Comparison of ENCODE assay signal across 8 cellular contexts in genomic region chr12:106773945-106774807, GRCh38. TPM values are rescaled to one million over a fixed set of nuclear protein-coding genes. Genes with fewer than 3 reads are reported as not detected.
A peak's percentile ranks its signal among the peaks of the same experiment; 100 is the strongest.
DNase-seq lines count a peak whose midpoint lies in the region; ATAC-seq and TF ChIP-seq lines count a peak whose summit lies in the region.

A gene with protein sequence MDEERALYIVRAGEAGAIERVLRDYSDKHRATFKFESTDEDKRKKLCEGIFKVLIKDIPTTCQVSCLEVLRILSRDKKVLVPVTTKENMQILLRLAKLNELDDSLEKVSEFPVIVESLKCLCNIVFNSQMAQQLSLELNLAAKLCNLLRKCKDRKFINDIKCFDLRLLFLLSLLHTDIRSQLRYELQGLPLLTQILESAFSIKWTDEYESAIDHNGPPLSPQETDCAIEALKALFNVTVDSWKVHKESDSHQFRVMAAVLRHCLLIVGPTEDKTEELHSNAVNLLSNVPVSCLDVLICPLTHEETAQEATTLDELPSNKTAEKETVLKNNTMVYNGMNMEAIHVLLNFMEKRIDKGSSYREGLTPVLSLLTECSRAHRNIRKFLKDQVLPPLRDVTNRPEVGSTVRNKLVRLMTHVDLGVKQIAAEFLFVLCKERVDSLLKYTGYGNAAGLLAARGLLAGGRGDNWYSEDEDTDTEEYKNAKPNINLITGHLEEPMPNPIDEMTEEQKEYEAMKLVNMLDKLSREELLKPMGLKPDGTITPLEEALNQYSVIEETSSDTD (plus strand): TSS chr12:106774682. CDS start chr12:106774746, 64 bp downstream.

- no TSS peak for BruUV-seq in Panc1 (replicated peaks; lab: Mats Ljungman, UMichigan)

- H3K9me3 ChIP-seq in Panc1 (ENCODE audit: control insufficient read depth, insufficient read depth, low read depth, low read length) = no peaks in the 10 kb centered on the region
- no peaks in the 10 kb centered on the region for H3K9me3 ChIP-seq in muscle layer of duodenum (ENCODE audit: control insufficient read depth in 1 of 2, low read length in 2 of 2)

- H3K4me1 ChIP-seq in Panc1 (ENCODE audit: control insufficient read depth, insufficient read depth, low read length) = peaks cover 16% of the 10 kb centered on the region
- H3K4me1 ChIP-seq in muscle layer of duodenum (ENCODE audit: control insufficient read depth in 1 of 2, insufficient read depth in 2 of 2, low read length in 2 of 2) = peaks cover 0 to 9% of the 10 kb centered on the region in 2 donors

- no peak for TF ChIP-seq CTCF in Panc1 (IDR thresholded peaks at IDR 0.05)

- DNase-seq in DMS114 treated with DMSO at 0.1 percent for 48 hours (lab: John Stamatoyannopoulos, UW; ENCODE audit: unreplicated experiment) = peak; percentile 98
- peak; percentile 95 for DNase-seq in Panc1 (ENCODE audit: low read depth, low spot score)
- peak; percentile 87 to 90 for DNase-seq in activated T-cell treated with anti-CD3 and anti-CD28 coated beads, Interleukin-2, amount 50 U/mL, for 48 hours
- peak; percentile 70 to 76 for DNase-seq in stimulated activated CD8-positive, alpha-beta memory T cell treated with anti-CD3 and anti-CD28 coated beads, Interleukin-7, amount 100 ng/mL, for 4 hours (ENCODE audit: low read depth in 2 of 2)

- CTCF ChIA-PET in Panc1 (lab: Charles Lee) = no interaction called here

- peak within 1 kb of the TSS; percentile 84 to 98 for H3K4me3 ChIP-seq in Panc1 (ENCODE audit: low read depth in 2 of 2, low read length in 2 of 2)
- H3K4me3 ChIP-seq in muscle layer of duodenum (ENCODE audit: low read depth in 1 of 2, low read length in 2 of 2) = peak within 1 kb of the TSS; percentile 83 to 90

- H3K27ac ChIP-seq in Panc1 (ENCODE audit: low read length) = peak within 1 kb of the TSS; percentile 99
- peak within 1 kb of the TSS; percentile 95 for H3K27ac ChIP-seq in muscle layer of duodenum (ENCODE audit: low read length)

- TF ChIP-seq EP300 in Ishikawa (IDR thresholded peaks at IDR 0.05; ENCODE audit: borderline replicate concordance) = no peak; the same call in 1 of the 2 replicates

- no peak; the same call in 1 of the 2 replicates for TF ChIP-seq RAD21 in Ishikawa (IDR thresholded peaks at IDR 0.05; ENCODE audit: low read depth)

- H3K36me3 ChIP-seq in Panc1 (ENCODE audit: control insufficient read depth, insufficient read depth, low read length) = peaks cover 4% of the 10 kb centered on the region; the same call in 1 of the 2 replicates
- peaks cover 0 to 4% of the 10 kb centered on the region in 2 donors for H3K36me3 ChIP-seq in muscle layer of duodenum (ENCODE audit: control insufficient read depth in 1 of 2, insufficient read depth in 2 of 2, low read length in 2 of 2)

- POLR2A ChIA-PET in Panc1 (lab: Charles Lee) = no interaction called here

- ATAC-seq in GM21576 (IDR thresholded peaks at IDR 0.05; ENCODE audit: unreplicated experiment) (peak; percentile 88), Panc1 (peak; percentile 97), esophagus mucosa (peak; percentile 98)

- in situ Hi-C loops in Panc1 (cut with HindIII; ENCODE audit: low pct_unique_long_range_greater_than_20kb, low sequenced_read_pairs) = no loop called here

- intact Hi-C loops in Panc1 (cut with micrococcal nuclease; ENCODE audit: unreplicated experiment) = no loop called here

- H3K27me3 ChIP-seq in Panc1 (ENCODE audit: control insufficient read depth, insufficient read depth, low read length) (no peaks in the 10 kb centered on the region), muscle layer of duodenum (ENCODE audit: low read depth, low read length) (no peaks in the 10 kb centered on the region)

TF ChIP-seq in Ishikawa, 13 proteins besides CTCF, POLR2A, EP300 and RAD21:
- TF ChIP-seq TAF1 (IDR thresholded peaks at IDR 0.05; ENCODE audit: low read depth) (peak; percentile 60), ZBTB7A (IDR thresholded peaks at IDR 0.05; ENCODE audit: low read depth) (0 out of 2 replicates have a peak, but pooled peaks have one; percentile 22), USF1 (IDR thresholded peaks at IDR 0.05) (0 out of 2 replicates have a peak, but pooled peaks have one; percentile 34), NFIC (IDR thresholded peaks at IDR 0.05) (0 out of 2 replicates have a peak, but pooled peaks have one; percentile 20), CREB1 (IDR thresholded peaks at IDR 0.05; ENCODE audit: low read depth) (peak; percentile 94), FOXM1 (IDR thresholded peaks at IDR 0.05; ENCODE audit: borderline replicate concordance, low read depth) (no peak; the same call in 1 of the 2 replicates), EGR1 (IDR thresholded peaks at IDR 0.05) (peak; percentile 76), YY1 (IDR thresholded peaks at IDR 0.05; ENCODE audit: low read depth) (peak; percentile 72; the same call in 1 of the 2 replicates), CEBPB (IDR thresholded peaks at IDR 0.05) (no peak), TCF12 (IDR thresholded peaks at IDR 0.05; ENCODE audit: low read depth) (peak; percentile 69), TEAD4 (IDR thresholded peaks at IDR 0.05) (peak; percentile 65; the same call in 1 of the 2 replicates)
- TF ChIP-seq, protein P1, sequence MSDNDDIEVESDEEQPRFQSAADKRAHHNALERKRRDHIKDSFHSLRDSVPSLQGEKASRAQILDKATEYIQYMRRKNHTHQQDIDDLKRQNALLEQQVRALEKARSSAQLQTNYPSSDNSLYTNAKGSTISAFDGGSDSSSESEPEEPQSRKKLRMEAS (IDR thresholded peaks at IDR 0.05) = peak; percentile 63
- TF ChIP-seq, protein P2, sequence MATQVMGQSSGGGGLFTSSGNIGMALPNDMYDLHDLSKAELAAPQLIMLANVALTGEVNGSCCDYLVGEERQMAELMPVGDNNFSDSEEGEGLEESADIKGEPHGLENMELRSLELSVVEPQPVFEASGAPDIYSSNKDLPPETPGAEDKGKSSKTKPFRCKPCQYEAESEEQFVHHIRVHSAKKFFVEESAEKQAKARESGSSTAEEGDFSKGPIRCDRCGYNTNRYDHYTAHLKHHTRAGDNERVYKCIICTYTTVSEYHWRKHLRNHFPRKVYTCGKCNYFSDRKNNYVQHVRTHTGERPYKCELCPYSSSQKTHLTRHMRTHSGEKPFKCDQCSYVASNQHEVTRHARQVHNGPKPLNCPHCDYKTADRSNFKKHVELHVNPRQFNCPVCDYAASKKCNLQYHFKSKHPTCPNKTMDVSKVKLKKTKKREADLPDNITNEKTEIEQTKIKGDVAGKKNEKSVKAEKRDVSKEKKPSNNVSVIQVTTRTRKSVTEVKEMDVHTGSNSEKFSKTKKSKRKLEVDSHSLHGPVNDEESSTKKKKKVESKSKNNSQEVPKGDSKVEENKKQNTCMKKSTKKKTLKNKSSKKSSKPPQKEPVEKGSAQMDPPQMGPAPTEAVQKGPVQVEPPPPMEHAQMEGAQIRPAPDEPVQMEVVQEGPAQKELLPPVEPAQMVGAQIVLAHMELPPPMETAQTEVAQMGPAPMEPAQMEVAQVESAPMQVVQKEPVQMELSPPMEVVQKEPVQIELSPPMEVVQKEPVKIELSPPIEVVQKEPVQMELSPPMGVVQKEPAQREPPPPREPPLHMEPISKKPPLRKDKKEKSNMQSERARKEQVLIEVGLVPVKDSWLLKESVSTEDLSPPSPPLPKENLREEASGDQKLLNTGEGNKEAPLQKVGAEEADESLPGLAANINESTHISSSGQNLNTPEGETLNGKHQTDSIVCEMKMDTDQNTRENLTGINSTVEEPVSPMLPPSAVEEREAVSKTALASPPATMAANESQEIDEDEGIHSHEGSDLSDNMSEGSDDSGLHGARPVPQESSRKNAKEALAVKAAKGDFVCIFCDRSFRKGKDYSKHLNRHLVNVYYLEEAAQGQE (IDR thresholded peaks at IDR 0.05; ENCODE audit: low read depth) = no peak

RNA-seq across cellular contexts. Expression of the gene that starts here (rescaled TPM):
- 16.1 TPM for total RNA-seq in Panc1 (2021; ENCODE audit: unreplicated experiment)
- 8.0 TPM for polyA plus RNA-seq in Panc1 (2012; ENCODE audit: insufficient read length)
- 3.0 TPM for total RNA-seq in esophagus mucosa

Comparison
In these comparisons a context has a peak if more than half of its experiments do, and no peak if none do; other contexts are left out.
1. Peak in every context shown above with its lines: DNase-seq, ATAC-seq, H3K4me3 ChIP-seq and H3K27ac ChIP-seq.